ENCODE assay signal across 8 cellular contexts in genomic region chr7:20785211-20786048, GRCh38. TPM values are rescaled to one million over a fixed set of nuclear protein-coding genes. Genes with fewer than 3 reads are reported as not detected.
DNase-seq lines count a peak whose midpoint lies in the region; ATAC-seq and TF ChIP-seq lines count a peak whose summit lies in the region.

No MANE protein-coding gene starts in this region.

- no peaks in the 10 kb centered on the region for H3K9me3 Mint-ChIP-seq in CD4-positive, alpha-beta T cell
- H3K9me3 Mint-ChIP-seq in activated naive CD8-positive, alpha-beta T cell treated with anti-CD3 and anti-CD28 coated beads, Interleukin-2, amount 10 ng/mL, durations not matched to agents 7 days and 5 days = peaks cover 8% of the 10 kb centered on the region

- under 1% methylated on average over 83 of the region's 83 CpGs for WGBS in HUES64

- peak overlapping the region; percentile 59 for H3K4me3 Mint-ChIP-seq in CD4-positive, alpha-beta T cell
- peak overlapping the region; percentile 74 for H3K4me3 Mint-ChIP-seq in activated naive CD8-positive, alpha-beta T cell treated with anti-CD3 and anti-CD28 coated beads, Interleukin-2, amount 10 ng/mL, durations not matched to agents 7 days and 5 days

- no peak for ATAC-seq in CD4-positive, alpha-beta T cell (ENCODE audit: poor library complexity)
- ATAC-seq in activated naive CD8-positive, alpha-beta T cell treated with anti-CD3 and anti-CD28 coated beads, Interleukin-2, amount 10 ng/mL, durations not matched to agents 7 days and 5 days (ENCODE audit: low read depth) = no peak
- no peak for ATAC-seq in HG02623 (IDR thresholded peaks at IDR 0.05; ENCODE audit: unreplicated experiment)

- peaks cover 52% of the 10 kb centered on the region for H3K4me1 ChIP-seq in HUES64 (ENCODE audit: insufficient read depth, low read length)
- peaks cover 0 to 38% (median 34%) of the 10 kb centered on the region in 4 donors for H3K4me1 ChIP-seq in tibial artery

- H3K27me3 Mint-ChIP-seq in CD4-positive, alpha-beta T cell = peaks cover 88% of the 10 kb centered on the region
- H3K27me3 Mint-ChIP-seq in activated naive CD8-positive, alpha-beta T cell treated with anti-CD3 and anti-CD28 coated beads, Interleukin-2, amount 10 ng/mL, durations not matched to agents 7 days and 5 days = peaks cover 78% of the 10 kb centered on the region

- CTCF ChIA-PET in CD4-positive, alpha-beta T cell (lab: Charles Lee) = no interaction called here

- no peak overlapping the region for H3K27ac ChIP-seq in CD4-positive, alpha-beta T cell (ENCODE audit: low read depth, low read length)
- H3K27ac ChIP-seq in HUES64 (ENCODE audit: low read depth, low read length) = no peak overlapping the region
- H3K27ac ChIP-seq in tibial artery = no peak overlapping the region

- H3K4me1 Mint-ChIP-seq in CD4-positive, alpha-beta T cell (ENCODE audit: low read depth) = peaks cover 28% of the 10 kb centered on the region
- H3K4me1 Mint-ChIP-seq in activated naive CD8-positive, alpha-beta T cell treated with anti-CD3 and anti-CD28 coated beads, Interleukin-2, amount 10 ng/mL, durations not matched to agents 7 days and 5 days = peaks cover 15% of the 10 kb centered on the region

- H3K9ac ChIP-seq in HUES64 (ENCODE audit: low read depth, low read length) = peak overlapping the region; percentile 63; the same call in 1 of the 2 replicates

- peaks cover 7% of the 10 kb centered on the region for H3K36me3 Mint-ChIP-seq in CD4-positive, alpha-beta T cell (ENCODE audit: low read depth)
- peaks cover 2% of the 10 kb centered on the region for H3K36me3 Mint-ChIP-seq in activated naive CD8-positive, alpha-beta T cell treated with anti-CD3 and anti-CD28 coated beads, Interleukin-2, amount 10 ng/mL, durations not matched to agents 7 days and 5 days

- H3K9me3 ChIP-seq in CD4-positive, alpha-beta T cell (ENCODE audit: control insufficient read depth, low read length) = peaks cover 21% of the 10 kb centered on the region
- H3K9me3 ChIP-seq in HUES64 (ENCODE audit: insufficient read depth, low read depth, low read length) = no peaks in the 10 kb centered on the region
- no peaks in the 10 kb centered on the region for H3K9me3 ChIP-seq in tibial artery

- H3K36me3 ChIP-seq in HUES64 (ENCODE audit: insufficient read depth, low read length) = peaks cover 6% of the 10 kb centered on the region; the same call in 1 of the 2 replicates
- no peaks in the 10 kb centered on the region for H3K36me3 ChIP-seq in tibial artery

- H3K27ac Mint-ChIP-seq in CD4-positive, alpha-beta T cell = no peak overlapping the region
- peak overlapping the region; percentile 28 for H3K27ac Mint-ChIP-seq in activated naive CD8-positive, alpha-beta T cell treated with anti-CD3 and anti-CD28 coated beads, Interleukin-2, amount 10 ng/mL, durations not matched to agents 7 days and 5 days

- POLR2A ChIA-PET in CD4-positive, alpha-beta T cell (lab: Charles Lee) = no interaction called here
- POLR2A ChIA-PET in activated naive CD8-positive, alpha-beta T cell treated with anti-CD3 and anti-CD28 coated beads, Interleukin-2, amount 10 ng/mL, durations not matched to agents 7 days and 5 days (lab: Charles Lee) = interaction anchor here (0.6 kb wide), 1 partner anchor 644 kb away, joined by 6 read pairs; no protein-coding TSS in a partner anchor

- no peak for TF ChIP-seq CTCF in CD4-positive, alpha-beta T cell (IDR thresholded peaks at IDR 0.05)
- TF ChIP-seq CTCF in tibial artery (IDR thresholded peaks at IDR 0.05) = no peak

- peak overlapping the region; percentile 75 for H3K4me3 ChIP-seq in HUES64 (ENCODE audit: low read length)
- H3K4me3 ChIP-seq in tibial artery = peak overlapping the region in 1 of 2 donors; percentile 49

- intact Hi-C loops in CD4-positive, alpha-beta T cell (cut with DNase I, micrococcal nuclease) = no loop called here
- intact Hi-C loops in tibial artery (cut with DNase I; ENCODE audit: low total_unique reads) = no loop called here

- peaks cover 93% of the 10 kb centered on the region for H3K27me3 ChIP-seq in CD4-positive, alpha-beta T cell (ENCODE audit: control insufficient read depth, insufficient read depth, low read length)
- H3K27me3 ChIP-seq in HUES64 (ENCODE audit: insufficient read depth, low read length) (peaks cover 61% of the 10 kb centered on the region), tibial artery (peaks cover 8 to 97% of the 10 kb centered on the region in 2 donors)

- DNase-seq in CD4-positive, alpha-beta T cell = no peak
- peak; percentile 41 for DNase-seq in activated naive CD8-positive, alpha-beta T cell treated with anti-CD3 and anti-CD28 coated beads, Interleukin-2, amount 10 ng/mL, durations not matched to agents 7 days and 5 days
- DNase-seq in left kidney (ENCODE audit: low read depth, low spot score) (peak; percentile 74), T-helper 9 cell (no peak), tibial artery (no peak), cerebellum (ENCODE audit: low spot score) (no peak)

RNA-seq across cellular contexts. Expression of gene SP8, which starts 1.3 kb away (rescaled TPM):
- total RNA-seq in CD4-positive, alpha-beta T cell = not detected
- 10.7 TPM for polyA plus RNA-seq in HUES64 (2013, experiment 1 of 2)
- polyA plus RNA-seq in HUES64 (2013, experiment 2 of 2) = 15.0 TPM
- total RNA-seq in activated naive CD8-positive, alpha-beta T cell treated with anti-CD3 and anti-CD28 coated beads, Interleukin-2, amount 10 ng/mL, durations not matched to agents 7 days and 5 days = not detected
- 0.18 TPM for total RNA-seq in cerebellum

Comparison
In these comparisons a context has a peak if more than half of its experiments do, and no peak if none do; other contexts are left out.
1. DNase-seq: peak in activated naive CD8-positive, alpha-beta T cell treated with anti-CD3 and anti-CD28 coated beads, Interleukin-2, amount 10 ng/mL, durations not matched to agents 7 days and 5 days (single experiment) and left kidney (single experiment); none in CD4-positive, alpha-beta T cell (0 of 10), T-helper 9 cell (single experiment), tibial artery (0 of 2) and cerebellum (single experiment).